ENCODE assay signal across 8 cellular contexts in the genomic region with DNA sequence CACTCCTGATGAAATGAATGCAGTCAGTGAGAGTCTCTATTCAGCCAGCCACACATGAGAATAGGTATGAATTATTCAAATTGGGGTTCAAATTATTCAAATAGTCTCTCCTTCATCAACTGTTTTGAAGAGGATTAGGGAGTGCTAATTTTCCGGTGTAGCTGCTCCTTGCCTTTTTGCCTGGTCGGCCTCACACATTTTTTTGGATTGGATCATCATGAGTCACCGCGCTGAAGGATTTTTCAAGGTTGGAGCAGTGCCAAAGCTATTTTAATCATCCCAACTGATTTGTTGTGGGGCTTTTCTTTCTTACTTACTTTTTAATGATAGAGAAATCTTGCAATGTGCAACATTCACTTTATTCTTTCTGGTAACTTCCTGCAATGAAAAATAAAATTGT. TPM values are rescaled to one million over a fixed set of nuclear protein-coding genes. Genes with fewer than 3 reads are reported as not detected.
DNase-seq lines count a peak whose midpoint lies in the region; ATAC-seq, FAIRE-seq and TF ChIP-seq lines count a peak whose summit lies in the region.

No MANE protein-coding gene starts in this region.

- H3K27ac ChIP-seq in testis, result no peak overlapping the region

- POLR2A ChIA-PET in activated CD4-positive, alpha-beta memory T cell treated with anti-CD3 and anti-CD28 coated beads for 36 hours (lab: Charles Lee), result no interaction called here

- no peak overlapping the region for H3K4me3 Mint-ChIP-seq in activated CD4-positive, alpha-beta memory T cell treated with anti-CD3 and anti-CD28 coated beads for 36 hours

- no peak overlapping the region for H3K27ac Mint-ChIP-seq in activated CD4-positive, alpha-beta memory T cell treated with anti-CD3 and anti-CD28 coated beads for 36 hours

- no peak overlapping the region for H3K4me3 ChIP-seq in testis

- 24 to 35% methylated on average over 4 of the region's 4 CpGs for WGBS in testis, 2 donors

- intact Hi-C loops in left cardiac atrium (cut with DNase I) (no loop called here), testis (cut with DNase I; ENCODE audit: low total_unique reads) (no loop called here)
- intact Hi-C loops in activated CD4-positive, alpha-beta memory T cell treated with anti-CD3 and anti-CD28 coated beads for 36 hours (cut with micrococcal nuclease), result no loop called here

- H3K4me1 Mint-ChIP-seq in activated CD4-positive, alpha-beta memory T cell treated with anti-CD3 and anti-CD28 coated beads for 36 hours (ENCODE audit: low read depth), result no peaks in the 10 kb centered on the region

- CTCF ChIA-PET in activated CD4-positive, alpha-beta memory T cell treated with anti-CD3 and anti-CD28 coated beads for 36 hours (lab: Charles Lee), result interaction anchor here (0.6 to 1.2 kb wide), 3 partner anchors 46 to 1202 kb away, joined by 3 read pairs; no protein-coding TSS in a partner anchor

- ATAC-seq in left cardiac atrium (peak; percentile 60 to 74), GM21737 (IDR thresholded peaks at IDR 0.05; ENCODE audit: unreplicated experiment) (no peak)

- no peaks in the 10 kb centered on the region for H3K27me3 ChIP-seq in testis

- no peaks in the 10 kb centered on the region for H3K9me3 Mint-ChIP-seq in activated CD4-positive, alpha-beta memory T cell treated with anti-CD3 and anti-CD28 coated beads for 36 hours

- peaks cover 8% of the 10 kb centered on the region for H3K27me3 Mint-ChIP-seq in activated CD4-positive, alpha-beta memory T cell treated with anti-CD3 and anti-CD28 coated beads for 36 hours

- no peaks in the 10 kb centered on the region for H3K36me3 ChIP-seq in testis (ENCODE audit: low read depth, missing control alignments)

- H3K36me3 Mint-ChIP-seq in activated CD4-positive, alpha-beta memory T cell treated with anti-CD3 and anti-CD28 coated beads for 36 hours, result no peaks in the 10 kb centered on the region

- H3K4me1 ChIP-seq in testis, result peaks cover 20% of the 10 kb centered on the region

- TF ChIP-seq POLR2A in testis (IDR thresholded peaks at IDR 0.05), result no peak

- FAIRE-seq in HTR-8/SVneo (lab: Jason Lieb, UNC), result no peak

- H3K9me3 ChIP-seq in testis, result no peaks in the 10 kb centered on the region

- TF ChIP-seq CTCF in testis (IDR thresholded peaks at IDR 0.05), result no peak

- DNase-seq in A172 (ENCODE audit: low spot score) (peak; percentile 94), HTR-8/SVneo (ENCODE audit: insufficient read length, low spot score) (peak; percentile 23), T1000 (lab: John Stamatoyannopoulos, UW) (peak; percentile 16), left cardiac atrium (no peak), testis (peak; percentile 40)
- DNase-seq in stimulated activated naive CD4-positive, alpha-beta T cell treated with Interleukin-2 at 50 U/mL for 16 hours (lab: John Stamatoyannopoulos, UW), result no peak
- no peak for DNase-seq in activated CD4-positive, alpha-beta memory T cell treated with anti-CD3 and anti-CD28 coated beads for 36 hours

RNA-seq across cellular contexts. Expression of gene DTNA, which starts 2.4 kb away (rescaled TPM):
- total RNA-seq in A172 (2014; rRNA removed; shearing (Covaris generic)), result 18.8 and 20.9 TPM in 2 replicates
- total RNA-seq in left cardiac atrium (100 to 1,000 TPM; 113 to 128 TPM), testis (10 to 100 TPM; 69.1 to 96.0 TPM)
- 18.9 TPM for polyA plus RNA-seq in testis (ENCODE audit: insufficient read depth, low read depth, low replicate concordance)
- not detected for total RNA-seq in activated CD4-positive, alpha-beta memory T cell treated with anti-CD3 and anti-CD28 coated beads for 36 hours

Comparison
In these comparisons a context has a peak if more than half of its experiments do, and no peak if none do; other contexts are left out.
1. DNase-seq: peak in A172 (single experiment), HTR-8/SVneo (single experiment), T1000 (single experiment) and testis (single experiment); none in left cardiac atrium (single experiment), stimulated activated naive CD4-positive, alpha-beta T cell treated with Interleukin-2 at 50 U/mL for 16 hours (single experiment) and activated CD4-positive, alpha-beta memory T cell treated with anti-CD3 and anti-CD28 coated beads for 36 hours (single experiment).
2. RNA of gene DTNA, which starts 2.4 kb away (total RNA-seq): 113 to 128 TPM in left cardiac atrium, 69.1 to 96.0 TPM in testis and 18.8 to 20.9 TPM in A172; not detected in activated CD4-positive, alpha-beta memory T cell treated with anti-CD3 and anti-CD28 coated beads for 36 hours; every median in the first group is over 10 times any median in the second.